30 cellular contexts compared by ENCODE assay signal in genomic region chr6:1257778-1258177, GRCh38.
"Had no signal": no experiment of that assay in that cellular context is flagged by ENCODE, and none has a peak within 500 bp of the region (broad histone marks: within the 10 kb centered on the region; RNA-seq: fewer than 3 reads in every experiment).

No MANE protein-coding gene starts in this region.

- H3K27ac ChIP-seq: ascending aorta, cardiac muscle cell, WERI-Rb-1 had no signal

- H3K36me3 ChIP-seq: ascending aorta, cardiac muscle cell, WERI-Rb-1 had no signal

- ATAC-seq: activated CD4-positive, alpha-beta T cell treated with anti-CD3 and anti-CD28 coated beads for 36 hours; activated CD4-positive, CD25-positive, alpha-beta regulatory T cell treated with anti-CD3 and anti-CD28 coated beads, Interleukin-2, amount 50 U/mL, for 24 hours; activated CD8-positive, alpha-beta memory T cell treated with anti-CD3 and anti-CD28 coated beads, Interleukin-2, amount 10 ng/mL, durations not matched to agents 7 days and 5 days; activated CD8-positive, alpha-beta T cell treated with anti-CD3 and anti-CD28 coated beads, Interleukin-2, amount 10 ng/mL, durations not matched to agents 7 days and 5 days; activated naive CD8-positive, alpha-beta T cell treated with anti-CD3 and anti-CD28 coated beads, Interleukin-2, amount 50 U/mL, for 24 hours; WTC11 had no signal

- H3K4me3 ChIP-seq: ascending aorta, cardiac muscle cell had no signal

- DNase-seq: activated CD4-positive, alpha-beta memory T cell treated with anti-CD3 and anti-CD28 coated beads, Interleukin-2, amount 10 ng/mL, durations not matched to agents 7 days and 5 days; activated CD4-positive, alpha-beta T cell treated with anti-CD3 and anti-CD28 coated beads for 1 hour; activated CD4-positive, alpha-beta T cell treated with anti-CD3 and anti-CD28 coated beads for 36 hours; activated CD4-positive, alpha-beta T cell treated with anti-CD3 and anti-CD28 coated beads for 48 hours; activated CD4-positive, alpha-beta T cell treated with anti-CD3 and anti-CD28 coated beads, Interleukin-2, amount 10 ng/mL, durations not matched to agents 7 days and 5 days; activated CD4-positive, alpha-beta T cell treated with anti-CD3 and anti-CD28 coated beads, Interleukin-2, amount 50 U/mL, for 48 hours; activated CD4-positive, CD25-positive, alpha-beta regulatory T cell; activated CD8-positive, alpha-beta memory T cell treated with anti-CD3 and anti-CD28 coated beads for 24 hours; activated CD8-positive, alpha-beta memory T cell treated with anti-CD3 and anti-CD28 coated beads, Interleukin-2, amount 10 ng/mL, durations not matched to agents 7 days and 5 days; activated CD8-positive, alpha-beta memory T cell treated with anti-CD3 and anti-CD28 coated beads, Interleukin-2, amount 50 U/mL, for 48 hours; activated CD8-positive, alpha-beta T cell treated with anti-CD3 and anti-CD28 coated beads, Interleukin-2, amount 10 ng/mL, durations not matched to agents 7 days and 5 days; activated effector memory CD4-positive, alpha-beta T cell treated with Interleukin-2 at 50 U/mL for 16 hours; activated gamma-delta T cell; activated naive CD4-positive, alpha-beta T cell treated with anti-CD3 and anti-CD28 coated beads, Interleukin-2, amount 10 ng/mL, durations not matched to agents 7 days and 5 days; activated naive CD4-positive, alpha-beta T cell treated with Interleukin-2 at 50 U/mL for 16 hours; activated naive CD8-positive, alpha-beta T cell treated with anti-CD3 and anti-CD28 coated beads, Interleukin-2, amount 10 ng/mL, durations not matched to agents 7 days and 5 days; activated naive CD8-positive, alpha-beta T cell treated with anti-CD3 and anti-CD28 coated beads, Interleukin-2, amount 50 U/mL, for 24 hours; activated T-cell treated with anti-CD3 and anti-CD28 coated beads, Interleukin-2, amount 50 U/mL, for 24 hours; activated T-cell treated with anti-CD3 and anti-CD28 coated beads, Interleukin-2, amount 50 U/mL, for 48 hours; amygdala; anterior cingulate cortex; caudate nucleus; cerebellar nuclear complex; T-helper 2 cell; T-helper 9 cell; WERI-Rb-1 had no signal

- H3K27me3 ChIP-seq: ascending aorta had no signal

- H3K9me3 ChIP-seq: ascending aorta had no signal

- H3K4me1 ChIP-seq: ascending aorta had no signal
